Comparison of ENCODE assay signal across 18 cellular contexts in the genomic region with DNA sequence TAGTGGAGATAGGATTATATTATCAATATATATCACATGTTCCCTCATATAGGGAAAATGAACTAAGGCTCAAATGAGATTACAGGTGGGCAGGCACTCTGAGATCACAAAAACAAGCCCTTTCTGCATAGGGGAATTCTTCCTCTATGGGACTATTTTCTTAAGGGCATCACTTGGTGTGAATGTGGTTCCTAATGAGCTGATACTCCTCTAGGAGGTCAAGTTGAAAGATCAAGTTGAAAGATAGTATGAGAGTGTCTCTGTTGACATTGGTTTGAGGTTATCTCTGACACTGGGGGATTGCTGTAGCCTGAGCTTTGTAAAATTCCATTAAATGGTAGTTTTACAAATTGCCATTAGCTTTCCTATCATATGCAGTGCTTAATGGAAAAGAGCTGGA.
DNase-seq lines count a peak whose midpoint lies in the region; ATAC-seq and TF ChIP-seq lines count a peak whose summit lies in the region.
"Had no signal": no experiment of that assay in that cellular context is flagged by ENCODE, and none has a peak within 500 bp of the region (broad histone marks: within the 10 kb centered on the region; RNA-seq: fewer than 3 reads in every experiment).

No MANE protein-coding gene starts in this region.

- no peaks in the 10 kb centered on the region for H3K79me2 ChIP-seq in hepatocyte
- peaks cover 59% of the 10 kb centered on the region for H3K79me2 ChIP-seq in smooth muscle cell (ENCODE audit: low read depth)

- no peaks in the 10 kb centered on the region for H3K36me3 Mint-ChIP-seq in stimulated activated memory B cell treated with anti-CD40 and anti-IgM and Interleukin-4, amounts not matched to agents 10 μg/mL and 1 μg/mL and 100 μg/mL, for 72 hours
- H3K36me3 Mint-ChIP-seq: CD4-positive, CD25-positive, alpha-beta regulatory T cell had no signal

- in situ Hi-C loops in transverse colon (cut with MboI; ENCODE audit: low pct_ligation_motif_present in 1 of 4, low pct_unique_long_range_greater_than_20kb in 1 of 4, low sequenced_read_pairs in 3 of 4) = no loop called here

- no peaks in the 10 kb centered on the region for H3K9me3 Mint-ChIP-seq in stimulated activated memory B cell treated with anti-CD40 and anti-IgM and Interleukin-4, amounts not matched to agents 10 μg/mL and 1 μg/mL and 100 μg/mL, for 72 hours
- H3K9me3 Mint-ChIP-seq: CD4-positive, CD25-positive, alpha-beta regulatory T cell; CD8-positive, alpha-beta memory T cell; HFFc6 had no signal

- no peaks in the 10 kb centered on the region for H3F3A ChIP-seq in smooth muscle cell (ENCODE audit: low read depth)

- no peak overlapping the region for H3K9ac ChIP-seq in smooth muscle cell (ENCODE audit: low read depth)
- H3K9ac ChIP-seq: BLaER1 treated with 17β-estradiol and CSF1 and Interleukin-3, amounts not matched to agents 10 nM and 100 nM had no signal

- H3K27me3 ChIP-seq in cardiac muscle cell = no peaks in the 10 kb centered on the region
- H3K27me3 ChIP-seq in right atrium auricular region = no peaks in the 10 kb centered on the region
- H3K27me3 ChIP-seq in hepatocyte = no peaks in the 10 kb centered on the region
- no peaks in the 10 kb centered on the region for H3K27me3 ChIP-seq in smooth muscle cell (ENCODE audit: low read depth)
- no peaks in the 10 kb centered on the region for H3K27me3 ChIP-seq in transverse colon
- H3K27me3 ChIP-seq: BLaER1 treated with 17β-estradiol and CSF1 and Interleukin-3, amounts not matched to agents 10 nM and 100 nM had no signal

- no peaks in the 10 kb centered on the region for H3K36me3 ChIP-seq in cardiac muscle cell
- no peaks in the 10 kb centered on the region for H3K36me3 ChIP-seq in right atrium auricular region
- no peaks in the 10 kb centered on the region for H3K36me3 ChIP-seq in hepatocyte (replicated peaks; ENCODE audit: insufficient read depth, low read depth)
- no peaks in the 10 kb centered on the region for H3K36me3 ChIP-seq in smooth muscle cell (ENCODE audit: low read depth)
- no peaks in the 10 kb centered on the region for H3K36me3 ChIP-seq in transverse colon

- H3K4me1 ChIP-seq in cardiac muscle cell (ENCODE audit: low read depth) (peaks cover 29% of the 10 kb centered on the region), right atrium auricular region (peaks cover 0 to 74% of the 10 kb centered on the region in 2 donors), hepatocyte (ENCODE audit: insufficient read depth) (peaks cover 17% of the 10 kb centered on the region), smooth muscle cell (ENCODE audit: low read depth) (peaks cover 6% of the 10 kb centered on the region), transverse colon (peaks cover 0 to 11% (median 6%) of the 10 kb centered on the region in 4 donors)

- H3K9me2 ChIP-seq in hepatocyte (replicated peaks; ENCODE audit: insufficient read depth) = no peaks in the 10 kb centered on the region

- intact Hi-C loops in left ventricle myocardium superior (cut with micrococcal nuclease) = no loop called here
- intact Hi-C loops in Right ventricle myocardium superior (cut with DNase I) = no loop called here
- intact Hi-C loops in transverse colon (cut with DNase I; ENCODE audit: low total_unique reads) = no loop called here

- H2AFZ ChIP-seq in hepatocyte = no peak overlapping the region
- no peak overlapping the region for H2AFZ ChIP-seq in smooth muscle cell (ENCODE audit: low read depth)

- no peak for TF ChIP-seq EP300 in transverse colon (IDR thresholded peaks at IDR 0.05; ENCODE audit: low read depth)

- TF ChIP-seq CTCF in cardiac muscle cell (IDR thresholded peaks at IDR 0.05; ENCODE audit: low read depth, low read length) = no peak
- TF ChIP-seq CTCF in right atrium auricular region (IDR thresholded peaks at IDR 0.05) = no peak
- no peak for TF ChIP-seq CTCF in hepatocyte (IDR thresholded peaks at IDR 0.05; ENCODE audit: poor library complexity)
- TF ChIP-seq CTCF in smooth muscle cell (IDR thresholded peaks at IDR 0.05; ENCODE audit: borderline replicate concordance, insufficient read depth, poor library complexity, severe bottlenecking) = no peak
- TF ChIP-seq CTCF in transverse colon (IDR thresholded peaks at IDR 0.05) = no peak

- peaks cover 33% of the 10 kb centered on the region for H3K4me1 Mint-ChIP-seq in stimulated activated memory B cell treated with anti-CD40 and anti-IgM and Interleukin-4, amounts not matched to agents 10 μg/mL and 1 μg/mL and 100 μg/mL, for 72 hours

- H3K9me3 ChIP-seq in cardiac muscle cell (ENCODE audit: low read depth) (no peaks in the 10 kb centered on the region), right atrium auricular region (no peaks in the 10 kb centered on the region), hepatocyte (ENCODE audit: low read depth) (no peaks in the 10 kb centered on the region), smooth muscle cell (replicated peaks; ENCODE audit: low read depth) (no peaks in the 10 kb centered on the region), transverse colon (no peaks in the 10 kb centered on the region)

- H3K27ac ChIP-seq in cardiac muscle cell (peak overlapping the region; percentile 25), right atrium auricular region (peak overlapping the region; percentile 63 to 83), hepatocyte (peak overlapping the region; percentile 18), smooth muscle cell (ENCODE audit: low read depth) (no peak overlapping the region), transverse colon (no peak overlapping the region)
- H3K27ac ChIP-seq: 22Rv1; BLaER1 treated with 17β-estradiol and CSF1 and Interleukin-3, amounts not matched to agents 10 nM and 100 nM had no signal

- no peak overlapping the region for H3K4me3 Mint-ChIP-seq in stimulated activated memory B cell treated with anti-CD40 and anti-IgM and Interleukin-4, amounts not matched to agents 10 μg/mL and 1 μg/mL and 100 μg/mL, for 72 hours
- H3K4me3 Mint-ChIP-seq: CD4-positive, CD25-positive, alpha-beta regulatory T cell; CD8-positive, alpha-beta memory T cell; HFFc6 had no signal

- TF ChIP-seq POLR2A in transverse colon (IDR thresholded peaks at IDR 0.05) = no peak

- H3K27ac Mint-ChIP-seq in stimulated activated memory B cell treated with anti-CD40 and anti-IgM and Interleukin-4, amounts not matched to agents 10 μg/mL and 1 μg/mL and 100 μg/mL, for 72 hours = no peak overlapping the region
- H3K27ac Mint-ChIP-seq: CD4-positive, CD25-positive, alpha-beta regulatory T cell; CD8-positive, alpha-beta memory T cell; HFFc6 had no signal

- ATAC-seq in left ventricle myocardium superior (no peak), Right ventricle myocardium superior (ENCODE audit: poor library complexity) (no peak)
- ATAC-seq in stimulated activated memory B cell treated with anti-CD40 and anti-IgM and Interleukin-4, amounts not matched to agents 10 μg/mL and 1 μg/mL and 100 μg/mL, for 72 hours = no peak
- ATAC-seq: HCT116 had no signal

- no peak overlapping the region for H3K4me2 ChIP-seq in hepatocyte
- H3K4me2 ChIP-seq in smooth muscle cell = peak overlapping the region; percentile 67

- no peaks in the 10 kb centered on the region for H4K20me1 ChIP-seq in hepatocyte (ENCODE audit: insufficient read depth, poor library complexity, severe bottlenecking)
- H4K20me1 ChIP-seq in smooth muscle cell (ENCODE audit: low read depth) = peaks cover 99% of the 10 kb centered on the region

- DNase-seq in cardiac muscle cell (ENCODE audit: low read depth in 1 of 2, low spot score in 1 of 2) = no peak
- no peak for DNase-seq in left ventricle myocardium superior
- DNase-seq in right atrium auricular region (ENCODE audit: low spot score) = no peak
- no peak for DNase-seq in Right ventricle myocardium superior
- DNase-seq in hepatocyte (ENCODE audit: low spot score) = no peak
- DNase-seq in smooth muscle cell (lab: John Stamatoyannopoulos, UW; ENCODE audit: unreplicated experiment) = no peak
- no peak for DNase-seq in transverse colon
- DNase-seq: CD4-positive, CD25-positive, alpha-beta regulatory T cell; CD8-positive, alpha-beta memory T cell; DND-41; EL; GOT3; H7; HFFc6 had no signal

- no peaks in the 10 kb centered on the region for H3K27me3 Mint-ChIP-seq in stimulated activated memory B cell treated with anti-CD40 and anti-IgM and Interleukin-4, amounts not matched to agents 10 μg/mL and 1 μg/mL and 100 μg/mL, for 72 hours
- H3K27me3 Mint-ChIP-seq: CD4-positive, CD25-positive, alpha-beta regulatory T cell; CD8-positive, alpha-beta memory T cell had no signal

- no peak overlapping the region for H3K4me3 ChIP-seq in cardiac muscle cell
- no peak overlapping the region for H3K4me3 ChIP-seq in right atrium auricular region
- no peak overlapping the region for H3K4me3 ChIP-seq in hepatocyte
- no peak overlapping the region for H3K4me3 ChIP-seq in smooth muscle cell
- no peak overlapping the region for H3K4me3 ChIP-seq in transverse colon
- H3K4me3 ChIP-seq: BLaER1 treated with 17β-estradiol and CSF1 and Interleukin-3, amounts not matched to agents 10 nM and 100 nM had no signal

Comparison
In these comparisons a context has a peak if more than half of its experiments do, and no peak if none do; other contexts are left out.
1. H3K27ac ChIP-seq: peak in cardiac muscle cell (single experiment), right atrium auricular region (2 of 2) and hepatocyte (single experiment); none in smooth muscle cell (single experiment) and transverse colon (0 of 4).